ENCODE assay signal across 2 cellular contexts in the genomic region with DNA sequence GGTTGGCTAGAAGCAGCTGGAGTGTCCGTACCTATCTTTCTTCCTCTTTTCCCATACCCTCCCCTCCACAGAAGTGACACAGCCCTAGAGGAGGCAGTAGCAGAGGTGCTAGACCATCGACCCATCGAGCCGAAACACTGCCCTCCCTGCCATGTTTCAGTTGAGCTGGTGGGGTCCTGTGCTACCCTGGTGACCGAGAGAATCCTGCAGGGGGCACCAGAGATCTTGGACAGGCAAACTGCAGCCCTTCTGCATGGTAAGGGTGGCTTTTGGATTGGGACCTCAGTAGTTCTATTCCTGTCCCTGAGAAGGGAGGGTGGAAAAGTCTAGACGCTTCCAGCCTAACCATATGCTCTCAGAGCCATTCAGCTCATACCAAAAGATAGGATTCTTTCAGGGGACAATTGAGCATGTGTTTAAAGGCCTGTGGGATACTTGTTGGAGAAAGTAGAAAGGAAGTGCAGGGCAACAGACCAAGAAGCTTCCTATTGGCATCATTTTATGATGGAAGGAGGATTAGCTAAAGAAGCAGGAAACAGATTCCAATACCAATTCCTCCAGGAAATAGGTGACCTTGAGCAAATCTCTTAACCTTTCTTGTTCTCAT.
TF ChIP-seq lines count a peak whose summit lies in the region.

No MANE protein-coding gene starts in this region.

TF ChIP-seq in HEK293, 187 proteins besides CTCF, POLR2A, EP300 and RAD21:
- no peak for TF ChIP-seq ZFP41 (tag by site-specific recombination; IDR thresholded peaks at IDR 0.05; ENCODE audit: borderline replicate concordance)
- TF ChIP-seq ZNF223 (tag by site-specific recombination; IDR thresholded peaks at IDR 0.05), result peak; percentile 72; the same call in 1 of the 2 replicates
- 0 out of 2 replicates have a peak, but pooled peaks have one; percentile 12 for TF ChIP-seq PRDM10 (tag by site-specific recombination; IDR thresholded peaks at IDR 0.05)
- peak; percentile 76 for TF ChIP-seq ZNF654 (tag by site-specific recombination; IDR thresholded peaks at IDR 0.05; ENCODE audit: low read depth)
- TF ChIP-seq, protein P1, sequence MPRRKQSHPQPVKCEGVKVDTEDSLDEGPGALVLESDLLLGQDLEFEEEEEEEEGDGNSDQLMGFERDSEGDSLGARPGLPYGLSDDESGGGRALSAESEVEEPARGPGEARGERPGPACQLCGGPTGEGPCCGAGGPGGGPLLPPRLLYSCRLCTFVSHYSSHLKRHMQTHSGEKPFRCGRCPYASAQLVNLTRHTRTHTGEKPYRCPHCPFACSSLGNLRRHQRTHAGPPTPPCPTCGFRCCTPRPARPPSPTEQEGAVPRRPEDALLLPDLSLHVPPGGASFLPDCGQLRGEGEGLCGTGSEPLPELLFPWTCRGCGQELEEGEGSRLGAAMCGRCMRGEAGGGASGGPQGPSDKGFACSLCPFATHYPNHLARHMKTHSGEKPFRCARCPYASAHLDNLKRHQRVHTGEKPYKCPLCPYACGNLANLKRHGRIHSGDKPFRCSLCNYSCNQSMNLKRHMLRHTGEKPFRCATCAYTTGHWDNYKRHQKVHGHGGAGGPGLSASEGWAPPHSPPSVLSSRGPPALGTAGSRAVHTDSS (tag by site-specific recombination; IDR thresholded peaks at IDR 0.05), result no peak
- TF ChIP-seq ZNF473 (tag by site-specific recombination; IDR thresholded peaks at IDR 0.05), result no peak
- 0 out of 2 replicates have a peak, but pooled peaks have one; percentile 13 for TF ChIP-seq GLIS1 (tag by site-specific recombination; IDR thresholded peaks at IDR 0.05)
- no peak for TF ChIP-seq ZNF280D (tag by site-specific recombination; IDR thresholded peaks at IDR 0.05)
- 0 out of 2 replicates have a peak, but pooled peaks have one; percentile 44 for TF ChIP-seq ZBTB17 (tag by site-specific recombination; IDR thresholded peaks at IDR 0.05)
- TF ChIP-seq ZNF121 (tag by site-specific recombination; IDR thresholded peaks at IDR 0.05), result no peak
- no peak for TF ChIP-seq ZNF248 (tag by site-specific recombination; IDR thresholded peaks at IDR 0.05)
- TF ChIP-seq, protein P2, sequence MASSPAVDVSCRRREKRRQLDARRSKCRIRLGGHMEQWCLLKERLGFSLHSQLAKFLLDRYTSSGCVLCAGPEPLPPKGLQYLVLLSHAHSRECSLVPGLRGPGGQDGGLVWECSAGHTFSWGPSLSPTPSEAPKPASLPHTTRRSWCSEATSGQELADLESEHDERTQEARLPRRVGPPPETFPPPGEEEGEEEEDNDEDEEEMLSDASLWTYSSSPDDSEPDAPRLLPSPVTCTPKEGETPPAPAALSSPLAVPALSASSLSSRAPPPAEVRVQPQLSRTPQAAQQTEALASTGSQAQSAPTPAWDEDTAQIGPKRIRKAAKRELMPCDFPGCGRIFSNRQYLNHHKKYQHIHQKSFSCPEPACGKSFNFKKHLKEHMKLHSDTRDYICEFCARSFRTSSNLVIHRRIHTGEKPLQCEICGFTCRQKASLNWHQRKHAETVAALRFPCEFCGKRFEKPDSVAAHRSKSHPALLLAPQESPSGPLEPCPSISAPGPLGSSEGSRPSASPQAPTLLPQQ (tag by site-specific recombination; IDR thresholded peaks at IDR 0.05), result 0 out of 2 replicates have a peak, but pooled peaks have one; percentile 21
- TF ChIP-seq ZFP69B (tag by site-specific recombination; IDR thresholded peaks at IDR 0.05), result 0 out of 2 replicates have a peak, but pooled peaks have one; percentile 16
- TF ChIP-seq ZNF600 (tag by site-specific recombination; IDR thresholded peaks at IDR 0.05), result peak; percentile 69; the same call in 1 of the 2 replicates
TF ChIP-seq in HEK293: peak in this region for 8.

TF ChIP-seq in H1, 55 proteins besides CTCF, POLR2A, EP300 and RAD21:
- TF ChIP-seq CREB1 (IDR thresholded peaks at IDR 0.05) (peak; percentile 47; the same call in 1 of the 2 replicates), YY1 (IDR thresholded peaks at IDR 0.05; ENCODE audit: low read depth, low read length) (peak; percentile 74; the same call in 1 of the 2 replicates), TAF7 (optimal IDR thresholded peaks at IDR 0.05; ENCODE audit: borderline replicate concordance, low read depth, low read length) (no peak), BRCA1 (IDR thresholded peaks at IDR 0.05; ENCODE audit: low read depth, low read length) (no peak), TAF1 (IDR thresholded peaks at IDR 0.05; ENCODE audit: low read depth, low read length) (0 out of 2 replicates have a peak, but pooled peaks have one; percentile 18)
- TF ChIP-seq, protein P3, sequence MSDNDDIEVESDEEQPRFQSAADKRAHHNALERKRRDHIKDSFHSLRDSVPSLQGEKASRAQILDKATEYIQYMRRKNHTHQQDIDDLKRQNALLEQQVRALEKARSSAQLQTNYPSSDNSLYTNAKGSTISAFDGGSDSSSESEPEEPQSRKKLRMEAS (IDR thresholded peaks at IDR 0.05), result peak; percentile 47; the same call in 1 of the 2 replicates
